Comparison of ENCODE assay signal across 1 cellular context in the genomic region with DNA sequence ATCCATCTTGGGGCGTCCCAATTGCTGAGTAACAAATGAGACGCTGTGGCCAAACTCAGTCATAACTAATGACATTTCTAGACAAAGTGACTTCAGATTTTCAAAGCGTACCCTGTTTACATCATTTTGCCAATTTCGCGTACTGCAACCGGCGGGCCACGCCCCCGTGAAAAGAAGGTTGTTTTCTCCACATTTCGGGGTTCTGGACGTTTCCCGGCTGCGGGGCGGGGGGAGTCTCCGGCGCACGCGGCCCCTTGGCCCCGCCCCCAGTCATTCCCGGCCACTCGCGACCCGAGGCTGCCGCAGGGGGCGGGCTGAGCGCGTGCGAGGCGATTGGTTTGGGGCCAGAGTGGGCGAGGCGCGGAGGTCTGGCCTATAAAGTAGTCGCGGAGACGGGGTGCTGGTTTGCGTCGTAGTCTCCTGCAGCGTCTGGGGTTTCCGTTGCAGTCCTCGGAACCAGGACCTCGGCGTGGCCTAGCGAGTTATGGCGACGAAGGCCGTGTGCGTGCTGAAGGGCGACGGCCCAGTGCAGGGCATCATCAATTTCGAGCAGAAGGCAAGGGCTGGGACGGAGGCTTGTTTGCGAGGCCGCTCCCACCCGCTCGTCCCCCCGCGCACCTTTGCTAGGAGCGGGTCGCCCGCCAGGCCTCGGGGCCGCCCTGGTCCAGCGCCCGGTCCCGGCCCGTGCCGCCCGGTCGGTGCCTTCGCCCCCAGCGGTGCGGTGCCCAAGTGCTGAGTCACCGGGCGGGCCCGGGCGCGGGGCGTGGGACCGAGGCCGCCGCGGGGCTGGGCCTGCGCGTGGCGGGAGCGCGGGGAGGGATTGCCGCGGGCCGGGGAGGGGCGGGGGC.
A peak's percentile ranks its signal among the peaks of the same experiment; 100 is the strongest.
TF ChIP-seq lines count a peak whose summit lies in the region.

Gene SOD1, plus strand, starts transcription at position 408 of the 848 bp plus-strand sequence. Its CDS starts 77 bp downstream, at position 485.

TF ChIP-seq in HepG2, 621 proteins besides CTCF, POLR2A, EP300 and RAD21 (continued from another document and continues in another):
- TF ChIP-seq, protein P1, sequence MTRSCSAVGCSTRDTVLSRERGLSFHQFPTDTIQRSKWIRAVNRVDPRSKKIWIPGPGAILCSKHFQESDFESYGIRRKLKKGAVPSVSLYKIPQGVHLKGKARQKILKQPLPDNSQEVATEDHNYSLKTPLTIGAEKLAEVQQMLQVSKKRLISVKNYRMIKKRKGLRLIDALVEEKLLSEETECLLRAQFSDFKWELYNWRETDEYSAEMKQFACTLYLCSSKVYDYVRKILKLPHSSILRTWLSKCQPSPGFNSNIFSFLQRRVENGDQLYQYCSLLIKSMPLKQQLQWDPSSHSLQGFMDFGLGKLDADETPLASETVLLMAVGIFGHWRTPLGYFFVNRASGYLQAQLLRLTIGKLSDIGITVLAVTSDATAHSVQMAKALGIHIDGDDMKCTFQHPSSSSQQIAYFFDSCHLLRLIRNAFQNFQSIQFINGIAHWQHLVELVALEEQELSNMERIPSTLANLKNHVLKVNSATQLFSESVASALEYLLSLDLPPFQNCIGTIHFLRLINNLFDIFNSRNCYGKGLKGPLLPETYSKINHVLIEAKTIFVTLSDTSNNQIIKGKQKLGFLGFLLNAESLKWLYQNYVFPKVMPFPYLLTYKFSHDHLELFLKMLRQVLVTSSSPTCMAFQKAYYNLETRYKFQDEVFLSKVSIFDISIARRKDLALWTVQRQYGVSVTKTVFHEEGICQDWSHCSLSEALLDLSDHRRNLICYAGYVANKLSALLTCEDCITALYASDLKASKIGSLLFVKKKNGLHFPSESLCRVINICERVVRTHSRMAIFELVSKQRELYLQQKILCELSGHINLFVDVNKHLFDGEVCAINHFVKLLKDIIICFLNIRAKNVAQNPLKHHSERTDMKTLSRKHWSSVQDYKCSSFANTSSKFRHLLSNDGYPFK (CRISPR knock-in tag; IDR thresholded peaks at IDR 0.05; ENCODE audit: borderline replicate concordance): no peak
- TF ChIP-seq RXRA (CRISPR knock-in tag; IDR thresholded peaks at IDR 0.05) (no peak; the same call in 1 of the 2 replicates), DDIT3 (CRISPR knock-in tag; IDR thresholded peaks at IDR 0.05) (0 out of 2 replicates have a peak, but pooled peaks have one; percentile 14), HMG20A (CRISPR knock-in tag; IDR thresholded peaks at IDR 0.05; ENCODE audit: borderline replicate concordance) (no peak), HNF4G (IDR thresholded peaks at IDR 0.05; ENCODE audit: borderline replicate concordance, low read depth, low read length) (no peak), HNF4G (CRISPR knock-in tag; IDR thresholded peaks at IDR 0.05; ENCODE audit: borderline replicate concordance, low read depth) (no peak), CHD4 (IDR thresholded peaks at IDR 0.05; ENCODE audit: borderline replicate concordance, low read length) (no peak), GATAD2A (CRISPR knock-in tag; IDR thresholded peaks at IDR 0.05) (peak; percentile 46; the same call in 1 of the 2 replicates), TBX3 (IDR thresholded peaks at IDR 0.05; ENCODE audit: borderline replicate concordance) (no peak), HOXA9 (CRISPR knock-in tag; IDR thresholded peaks at IDR 0.05; ENCODE audit: borderline replicate concordance) (peak; percentile 86; the same call in 1 of the 2 replicates), TBX2 (CRISPR knock-in tag; IDR thresholded peaks at IDR 0.05; ENCODE audit: borderline replicate concordance) (peak; percentile 67; the same call in 1 of the 2 replicates), GABPA (IDR thresholded peaks at IDR 0.05; ENCODE audit: low read depth, low read length) (no peak), GABPA (CRISPR knock-in tag; IDR thresholded peaks at IDR 0.05; ENCODE audit: low read depth) (0 out of 2 replicates have a peak, but pooled peaks have one; percentile 14), SYNCRIP (IDR thresholded peaks at IDR 0.05; ENCODE audit: insufficient read depth, low read depth, low read length) (no peak), MYPOP (CRISPR knock-in tag; IDR thresholded peaks at IDR 0.05) (peak; percentile 90), ZNF256 (CRISPR knock-in tag; conservative IDR thresholded peaks at IDR 0.05) (no peak), FOXK2 (IDR thresholded peaks at IDR 0.05) (no peak), ZNF724P (CRISPR knock-in tag; IDR thresholded peaks at IDR 0.05; ENCODE audit: borderline replicate concordance) (0 out of 2 replicates have a peak, but pooled peaks have one; percentile 75), NFATC3 (CRISPR knock-in tag; IDR thresholded peaks at IDR 0.05) (no peak), ZNF337 (CRISPR knock-in tag; IDR thresholded peaks at IDR 0.05; ENCODE audit: borderline replicate concordance, low read depth) (no peak), AGO1 (IDR thresholded peaks at IDR 0.05; ENCODE audit: low read depth, low read length, poor library complexity, severe bottlenecking) (peak; percentile 53), ZNF143 (CRISPR knock-in tag; IDR thresholded peaks at IDR 0.05) (0 out of 2 replicates have a peak, but pooled peaks have one; percentile 24), ZNF34 (CRISPR knock-in tag; IDR thresholded peaks at IDR 0.05; ENCODE audit: borderline replicate concordance) (peak; percentile 35; the same call in 1 of the 2 replicates), KDM1A (CRISPR knock-in tag; IDR thresholded peaks at IDR 0.05) (no peak), NBN (conservative IDR thresholded peaks at IDR 0.05) (no peak), ZNF558 (CRISPR knock-in tag; IDR thresholded peaks at IDR 0.05; ENCODE audit: borderline replicate concordance) (peak; percentile 81; the same call in 1 of the 2 replicates), SRY (CRISPR knock-in tag; IDR thresholded peaks at IDR 0.05) (peak; percentile 96), SCMH1 (CRISPR knock-in tag; IDR thresholded peaks at IDR 0.05; ENCODE audit: borderline replicate concordance) (no peak), SAP130 (CRISPR knock-in tag; IDR thresholded peaks at IDR 0.05; ENCODE audit: low read depth) (peak; percentile 76), ZNF484 (CRISPR knock-in tag; IDR thresholded peaks at IDR 0.05; ENCODE audit: borderline replicate concordance, low read depth) (0 out of 2 replicates have a peak, but pooled peaks have one; percentile 83), SMARCE1 (IDR thresholded peaks at IDR 0.05; ENCODE audit: borderline replicate concordance) (no peak), ZNF407 (CRISPR knock-in tag; IDR thresholded peaks at IDR 0.05; ENCODE audit: not compliant biosample characterization) (no peak), SRF (IDR thresholded peaks at IDR 0.05; ENCODE audit: low read depth, low read length) (no peak), ZNF317 (CRISPR knock-in tag; IDR thresholded peaks at IDR 0.05) (no peak), ISL2 (CRISPR knock-in tag; IDR thresholded peaks at IDR 0.05) (peak; percentile 30; the same call in 1 of the 2 replicates), MLLT10 (CRISPR knock-in tag; IDR thresholded peaks at IDR 0.05) (no peak), ZBTB39 (CRISPR knock-in tag; IDR thresholded peaks at IDR 0.05) (no peak), ZNF121 (CRISPR knock-in tag; IDR thresholded peaks at IDR 0.05) (no peak), MXD4 (CRISPR knock-in tag; IDR thresholded peaks at IDR 0.05) (peak; percentile 61; the same call in 1 of the 2 replicates), GZF1 (CRISPR knock-in tag; IDR thresholded peaks at IDR 0.05) (peak; percentile 84; the same call in 1 of the 2 replicates)
- TF ChIP-seq, protein P2, sequence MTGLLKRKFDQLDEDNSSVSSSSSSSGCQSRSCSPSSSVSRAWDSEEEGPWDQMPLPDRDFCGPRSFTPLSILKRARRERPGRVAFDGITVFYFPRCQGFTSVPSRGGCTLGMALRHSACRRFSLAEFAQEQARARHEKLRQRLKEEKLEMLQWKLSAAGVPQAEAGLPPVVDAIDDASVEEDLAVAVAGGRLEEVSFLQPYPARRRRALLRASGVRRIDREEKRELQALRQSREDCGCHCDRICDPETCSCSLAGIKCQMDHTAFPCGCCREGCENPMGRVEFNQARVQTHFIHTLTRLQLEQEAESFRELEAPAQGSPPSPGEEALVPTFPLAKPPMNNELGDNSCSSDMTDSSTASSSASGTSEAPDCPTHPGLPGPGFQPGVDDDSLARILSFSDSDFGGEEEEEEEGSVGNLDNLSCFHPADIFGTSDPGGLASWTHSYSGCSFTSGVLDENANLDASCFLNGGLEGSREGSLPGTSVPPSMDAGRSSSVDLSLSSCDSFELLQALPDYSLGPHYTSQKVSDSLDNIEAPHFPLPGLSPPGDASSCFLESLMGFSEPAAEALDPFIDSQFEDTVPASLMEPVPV (CRISPR knock-in tag; IDR thresholded peaks at IDR 0.05): no peak
- TF ChIP-seq, protein P3, sequence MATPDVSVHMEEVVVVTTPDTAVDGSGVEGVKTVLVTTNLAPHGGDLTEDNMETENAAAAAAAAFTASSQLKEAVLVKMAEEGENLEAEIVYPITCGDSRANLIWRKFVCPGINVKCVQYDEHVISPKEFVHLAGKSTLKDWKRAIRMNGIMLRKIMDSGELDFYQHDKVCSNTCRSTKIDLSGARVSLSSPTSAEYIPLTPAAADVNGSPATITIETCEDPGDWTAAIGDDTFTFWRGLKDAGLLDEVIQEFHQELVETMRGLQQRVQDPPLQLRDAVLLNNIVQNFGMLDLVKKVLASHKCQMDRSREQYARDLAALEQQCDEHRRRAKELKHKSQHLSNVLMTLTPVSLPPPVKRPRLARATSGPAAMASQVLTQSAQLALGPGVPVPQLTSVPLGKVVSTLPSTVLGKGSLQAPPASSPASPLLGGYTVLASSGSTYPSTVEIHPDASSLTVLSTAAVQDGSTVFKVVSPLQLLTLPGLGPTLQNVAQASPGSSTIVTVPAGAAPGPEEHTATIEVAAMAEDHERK (CRISPR knock-in tag; IDR thresholded peaks at IDR 0.05; ENCODE audit: low read depth): no peak
